ENCODE assay signal across 8 cellular contexts in genomic region chr22:42090596-42091445, GRCh38.
DNase-seq lines count a peak whose midpoint lies in the region; ATAC-seq, FAIRE-seq and TF ChIP-seq lines count a peak whose summit lies in the region.

TSS of gene NDUFA6 (minus strand) at chr22:42090772. CDS start at chr22:42090744, 28 bp downstream.

- peak within 1 kb of the TSS; percentile 77 for H3K4me3 ChIP-seq in AG09309 (ENCODE audit: control insufficient read depth, low read depth, low read length)

- TF ChIP-seq POLR2A in GM18951 (IDR thresholded peaks at IDR 0.05; ENCODE audit: extremely low read depth, insufficient read depth, insufficient read length) = peak; percentile 89

- TF ChIP-seq CTCF in AG09309 (IDR thresholded peaks at IDR 0.05; ENCODE audit: control insufficient read depth, insufficient read depth, low read depth, low read length, missing control alignments) = peak; percentile 84

- ATAC-seq in HG03280 (IDR thresholded peaks at IDR 0.05; ENCODE audit: unreplicated experiment) = peak; percentile 93

- peak; percentile 95 for DNase-seq in AG09309 (ENCODE audit: low read depth)
- DNase-seq in NCI-H345 treated with DMSO at 0.1 percent for 48 hours (lab: John Stamatoyannopoulos, UW; ENCODE audit: unreplicated experiment) = peak; percentile 92
- DNase-seq in activated CD4-positive, CD25-positive, alpha-beta regulatory T cell treated with anti-CD3 and anti-CD28 coated beads, Interleukin-2, amount 50 U/mL, for 16 hours (ENCODE audit: low read depth, low spot score) = peak; percentile 97
- peak; percentile 99 for DNase-seq in cerebellar cortex (ENCODE audit: low spot score)
- peak; percentile 95 to 98 (median 98) for DNase-seq in stimulated activated CD4-positive, alpha-beta T cell treated with anti-CD3 and anti-CD28 coated beads, Interleukin-12 subunit alpha, Interleukin-12 subunit beta, amount 100 ng/mL, for 48 hours (ENCODE audit: low read depth in 2 of 3, low spot score in 1 of 3)

- in situ Hi-C loops in GM18951 (cut with MboI; ENCODE audit: low sequenced_read_pairs, unreplicated experiment) = loop anchor here (25.0 kb wide), 1 partner anchor 129 kb away; the partner anchor contains the start of genes SEPTIN3 and SMIM45

- peak; percentile 47 for FAIRE-seq in islet of Langerhans (lab: Jason Lieb, UNC)

Comparison
In these comparisons a context has a peak if more than half of its experiments do, and no peak if none do; other contexts are left out.
1. Peak in every context shown above with its lines: DNase-seq, ATAC-seq and H3K4me3 ChIP-seq.